ENCODE assay signal across 25 cellular contexts in genomic region chr11:76455931-76456330, GRCh38. TPM values are rescaled to one million over a fixed set of nuclear protein-coding genes. Genes with fewer than 3 reads are reported as not detected.
DNase-seq lines count a peak whose midpoint lies in the region; ATAC-seq and TF ChIP-seq lines count a peak whose summit lies in the region.
"Had no signal": no experiment of that assay in that cellular context is flagged by ENCODE, and none has a peak within 500 bp of the region (broad histone marks: within the 10 kb centered on the region; RNA-seq: fewer than 3 reads in every experiment).

No MANE protein-coding gene starts in this region.

- H2BK15ac ChIP-seq in mesenchymal stem cell (ENCODE audit: low read depth, poor library complexity, severe bottlenecking): no peak overlapping the region

- H4K91ac ChIP-seq in mesenchymal stem cell (ENCODE audit: low read length): no peak overlapping the region

- peak overlapping the region; percentile 35 for H3K4me3 ChIP-seq in HUES6 (ENCODE audit: low read depth, low read length)
- H3K4me3 ChIP-seq in mesenchymal stem cell (ENCODE audit: insufficient read depth in 1 of 2, low read depth in 1 of 2, low read length in 2 of 2): no peak overlapping the region
- H3K4me3 ChIP-seq: psoas muscle, uterus had no signal

- H3K9ac ChIP-seq in HUES6 (ENCODE audit: low read length) (peak overlapping the region; percentile 59), mesenchymal stem cell (ENCODE audit: low read length) (no peak overlapping the region)
- H3K9ac ChIP-seq: KMS-11 had no signal

- peak overlapping the region; percentile 0 for H3K4me2 ChIP-seq in mesenchymal stem cell (ENCODE audit: low read length, poor library complexity, severe bottlenecking)
- H3K4me2 ChIP-seq: KMS-11 had no signal

- H3K36me3 Mint-ChIP-seq in chondrocyte (ENCODE audit: low read depth) (peaks cover 17% of the 10 kb centered on the region), type B pancreatic cell (peaks cover 18% of the 10 kb centered on the region)

- no peak overlapping the region for H2AK5ac ChIP-seq in mesenchymal stem cell (ENCODE audit: low read length, severe bottlenecking)

- H3K9me3 ChIP-seq in HUES6 (ENCODE audit: control insufficient read depth, insufficient read depth, low read depth, low read length) (no peaks in the 10 kb centered on the region), mesenchymal stem cell (ENCODE audit: control insufficient read depth, low read length) (no peaks in the 10 kb centered on the region)
- H3K9me3 ChIP-seq: psoas muscle, uterus had no signal

- no peak overlapping the region for H3K4ac ChIP-seq in mesenchymal stem cell (ENCODE audit: low read depth in 1 of 2, low read length in 2 of 2)

- DNase-seq in chondrocyte (ENCODE audit: low spot score): no peak
- DNase-seq in mesenchymal stem cell: peak; percentile 20
- no peak for DNase-seq in type B pancreatic cell (ENCODE audit: extremely low spot score, unreplicated experiment)
- DNase-seq in left colon: no peak
- DNase-seq in activated naive CD4-positive, alpha-beta T cell (lab: John Stamatoyannopoulos, UW): no peak
- DNase-seq: activated CD4-positive, alpha-beta T cell treated with anti-CD3 and anti-CD28 coated beads for 4 hours; activated CD8-positive, alpha-beta memory T cell treated with anti-CD3 and anti-CD28 coated beads for 24 hours; activated gamma-delta T cell treated with Interleukin-2 at 50 U/mL for 16 hours; activated naive CD8-positive, alpha-beta T cell treated with anti-CD3 and anti-CD28 coated beads, Interleukin-2, amount 50 U/mL, for 24 hours; cerebellar nuclear complex; glutamatergic neuron; MM.1S; NCI-H1436; NCI-H774; nucleus accumbens; psoas muscle; RPMI8226; stimulated activated CD4-positive, alpha-beta T cell treated with anti-CD3 and anti-CD28 coated beads, Interleukin-15, amount 100 ng/mL, for 24 hours; stimulated activated naive CD4-positive, alpha-beta T cell treated with Interleukin-2 at 50 U/mL for 16 hours; T-helper 17 cell; uterus had no signal

- peaks cover 6% of the 10 kb centered on the region for H3K79me1 ChIP-seq in mesenchymal stem cell (replicated peaks; ENCODE audit: low read length, poor library complexity, severe bottlenecking)

- H3K4me1 Mint-ChIP-seq in chondrocyte (ENCODE audit: low read depth) (peaks cover 19% of the 10 kb centered on the region), type B pancreatic cell (ENCODE audit: unreplicated experiment) (peaks cover 11% of the 10 kb centered on the region)
- H3K4me1 Mint-ChIP-seq: activated naive CD8-positive, alpha-beta T cell treated with anti-CD3 and anti-CD28 coated beads, Interleukin-2, amount 50 U/mL, for 24 hours had no signal

- H3K14ac ChIP-seq in mesenchymal stem cell (ENCODE audit: low read length in 2 of 2): no peak overlapping the region

- TF ChIP-seq CTCF in chondrocyte (IDR thresholded peaks at IDR 0.05) (no peak), type B pancreatic cell (conservative IDR thresholded peaks at IDR 0.05) (no peak)

- intact Hi-C loops in left colon (cut with DNase I, micrococcal nuclease): no loop called here

- H4K8ac ChIP-seq in mesenchymal stem cell (ENCODE audit: low read length): no peak overlapping the region

- H3K4me3 Mint-ChIP-seq in chondrocyte (ENCODE audit: unreplicated experiment) (no peak overlapping the region), type B pancreatic cell (peak overlapping the region; percentile 28)
- H3K4me3 Mint-ChIP-seq: activated naive CD8-positive, alpha-beta T cell treated with anti-CD3 and anti-CD28 coated beads, Interleukin-2, amount 50 U/mL, for 24 hours; T-helper 17 cell had no signal

- peaks cover 20% of the 10 kb centered on the region for H3K36me3 ChIP-seq in HUES6 (ENCODE audit: control insufficient read depth, insufficient read depth, low read length)
- peaks cover 0 to 84% of the 10 kb centered on the region in 2 experiments for H3K36me3 ChIP-seq in mesenchymal stem cell (ENCODE audit: control insufficient read depth in 1 of 2, insufficient read depth in 2 of 2, low read depth in 1 of 2, low read length in 2 of 2)
- H3K36me3 ChIP-seq: uterus had no signal

- H3K27ac ChIP-seq in HUES6 (ENCODE audit: low read depth, low read length) (peak overlapping the region; percentile 95), mesenchymal stem cell (ENCODE audit: low read length, poor library complexity, severe bottlenecking) (peak overlapping the region; percentile 70)
- H3K27ac ChIP-seq: C4-2B, KMS-11, psoas muscle, uterus had no signal

- H2BK120ac ChIP-seq in mesenchymal stem cell (ENCODE audit: low read depth, low read length): no peak overlapping the region

- H3K27ac Mint-ChIP-seq in chondrocyte (ENCODE audit: unreplicated experiment): peak overlapping the region; percentile 68
- H3K27ac Mint-ChIP-seq in type B pancreatic cell: peak overlapping the region; percentile 59
- H3K27ac Mint-ChIP-seq: activated naive CD8-positive, alpha-beta T cell treated with anti-CD3 and anti-CD28 coated beads, Interleukin-2, amount 50 U/mL, for 24 hours; T-helper 17 cell had no signal

- H3K4me1 ChIP-seq in HUES6 (ENCODE audit: control insufficient read depth, insufficient read depth, low read length) (peaks cover 62% of the 10 kb centered on the region), mesenchymal stem cell (ENCODE audit: control insufficient read depth, insufficient read depth, low read depth, low read length) (no peaks in the 10 kb centered on the region)
- H3K4me1 ChIP-seq: psoas muscle had no signal

- no peaks in the 10 kb centered on the region for H3K9me3 Mint-ChIP-seq in chondrocyte (ENCODE audit: low read depth)
- no peaks in the 10 kb centered on the region for H3K9me3 Mint-ChIP-seq in type B pancreatic cell
- H3K9me3 Mint-ChIP-seq: activated naive CD8-positive, alpha-beta T cell treated with anti-CD3 and anti-CD28 coated beads, Interleukin-2, amount 50 U/mL, for 24 hours had no signal

- H3K23ac ChIP-seq in mesenchymal stem cell (ENCODE audit: low read length in 2 of 2): no peak overlapping the region

- H3K27me3 Mint-ChIP-seq in chondrocyte (ENCODE audit: low read depth): no peaks in the 10 kb centered on the region
- H3K27me3 Mint-ChIP-seq in type B pancreatic cell: no peaks in the 10 kb centered on the region
- H3K27me3 Mint-ChIP-seq: activated naive CD8-positive, alpha-beta T cell treated with anti-CD3 and anti-CD28 coated beads, Interleukin-2, amount 50 U/mL, for 24 hours; T-helper 17 cell had no signal

- H2AFZ ChIP-seq in mesenchymal stem cell (ENCODE audit: low read depth, low read length): no peak overlapping the region

- H2BK12ac ChIP-seq in mesenchymal stem cell (ENCODE audit: low read length in 2 of 2): no peak overlapping the region

- ATAC-seq in left colon (no peak), GM19035 (IDR thresholded peaks at IDR 0.05; ENCODE audit: unreplicated experiment) (no peak)
- ATAC-seq: activated naive CD8-positive, alpha-beta T cell treated with anti-CD3 and anti-CD28 coated beads, Interleukin-2, amount 50 U/mL, for 24 hours; psoas muscle; T-helper 17 cell had no signal

- H3K27me3 ChIP-seq in HUES6 (ENCODE audit: control insufficient read depth, insufficient read depth, low read length) (no peaks in the 10 kb centered on the region), mesenchymal stem cell (ENCODE audit: control insufficient read depth in 1 of 2, insufficient read depth in 1 of 2, low read length in 2 of 2) (no peaks in the 10 kb centered on the region)
- H3K27me3 ChIP-seq: uterus had no signal

- no peak overlapping the region for H2BK5ac ChIP-seq in mesenchymal stem cell (ENCODE audit: low read depth, low read length, poor library complexity, severe bottlenecking)

- no peak overlapping the region for H3K18ac ChIP-seq in mesenchymal stem cell (ENCODE audit: low read depth in 1 of 2, low read length in 2 of 2)

RNA-seq across cellular contexts. Expression of gene EMSY, which starts 11.1 kb away (rescaled TPM):
- total RNA-seq in chondrocyte (16.6 to 21.9 TPM (median 17.1 TPM) in 3 replicates), type B pancreatic cell (ENCODE audit: low replicate concordance) (20.1 and 32.3 TPM in 2 replicates), left colon (10 to 100 TPM; 19.5 to 19.6 TPM)
- 14.8 TPM for polyA plus RNA-seq in mesenchymal stem cell (2013, experiment 1 of 2)
- polyA plus RNA-seq in mesenchymal stem cell (2013, experiment 2 of 2): 15.4 TPM
